In the genomic region with DNA sequence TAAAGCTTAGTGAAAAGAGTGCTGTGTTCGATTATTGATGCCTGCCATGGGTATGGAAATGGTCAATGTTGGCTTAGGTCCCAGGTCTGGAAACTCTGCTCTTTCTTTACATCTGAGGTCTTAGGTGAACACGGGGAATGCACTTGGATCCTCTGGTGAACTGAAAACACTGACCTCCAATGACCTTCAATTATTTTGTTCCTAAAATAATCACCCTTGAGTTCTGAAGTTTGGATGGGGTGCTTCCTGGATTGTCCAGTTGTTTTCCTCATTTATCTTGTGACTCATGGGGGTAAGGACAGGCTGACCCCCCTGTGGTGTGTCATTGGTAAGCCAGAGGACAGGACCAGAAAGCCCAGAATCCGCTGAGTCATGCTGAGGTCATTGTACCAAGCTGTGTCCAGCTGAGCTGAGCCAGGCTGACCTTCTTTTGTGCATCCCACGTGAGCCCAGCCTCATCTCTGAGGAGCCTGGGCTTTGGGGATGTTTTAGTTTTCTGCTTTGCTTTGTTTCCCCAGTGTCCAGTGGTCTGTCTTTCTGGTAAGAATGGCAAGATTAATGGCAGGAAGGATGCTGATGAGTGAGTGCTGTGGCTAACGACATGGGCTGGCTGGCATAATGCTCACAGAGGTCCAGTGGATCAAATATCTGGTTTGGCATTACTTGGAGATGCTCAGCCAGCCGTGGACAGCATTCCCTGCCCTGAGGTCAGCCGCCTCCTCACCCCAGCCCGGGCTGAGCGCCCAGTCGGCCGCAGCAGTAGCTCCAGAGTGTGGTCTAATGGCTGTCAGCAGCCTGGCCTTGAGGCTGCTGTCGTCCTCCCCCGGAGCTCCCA, we compare ENCODE assay signal across 8 cellular contexts. TPM values are rescaled to one million over a fixed set of nuclear protein-coding genes. Genes with fewer than 3 reads are reported as not detected.
DNase-seq lines count a peak whose midpoint lies in the region; ATAC-seq and TF ChIP-seq lines count a peak whose summit lies in the region.

No MANE protein-coding gene starts in this region.

- H3K36me3 ChIP-seq in thyroid gland (peaks cover 0 to 3% of the 10 kb centered on the region in 2 donors), prostate gland (no peaks in the 10 kb centered on the region)

- peaks cover 8% of the 10 kb centered on the region for H3K4me1 Mint-ChIP-seq in CD4-positive, alpha-beta T cell (ENCODE audit: low read depth)

- no peak for ATAC-seq in CD4-positive, alpha-beta T cell (ENCODE audit: poor library complexity)
- no peak for ATAC-seq in HG03196 (IDR thresholded peaks at IDR 0.05; ENCODE audit: unreplicated experiment)

- H3K36me3 Mint-ChIP-seq in CD4-positive, alpha-beta T cell (ENCODE audit: low read depth), result peaks cover 96% of the 10 kb centered on the region

- H3K9me3 ChIP-seq in thyroid gland (no peaks in the 10 kb centered on the region), prostate gland (no peaks in the 10 kb centered on the region)
- no peaks in the 10 kb centered on the region for H3K9me3 ChIP-seq in CD4-positive, alpha-beta T cell (ENCODE audit: control insufficient read depth, low read length)

- no peak overlapping the region for H3K4me3 Mint-ChIP-seq in CD4-positive, alpha-beta T cell

- no peak for TF ChIP-seq POLR2A in lower leg skin (IDR thresholded peaks at IDR 0.05)
- no peak for TF ChIP-seq POLR2A in thyroid gland (IDR thresholded peaks at IDR 0.05)
- no peak for TF ChIP-seq POLR2A in prostate gland (IDR thresholded peaks at IDR 0.05)

- H3K27me3 Mint-ChIP-seq in CD4-positive, alpha-beta T cell, result no peaks in the 10 kb centered on the region

- POLR2A ChIA-PET in CD4-positive, alpha-beta T cell (lab: Charles Lee), result no interaction called here

- no peak overlapping the region for H3K27ac Mint-ChIP-seq in CD4-positive, alpha-beta T cell

- WGBS in lower leg skin, 2 donors, result 56 to 63% methylated on average over 13 of the region's 13 CpGs
- WGBS in thyroid gland, 2 donors, result 68 to 72% methylated on average over 11 to 13 of the region's 13 CpGs
- 56% methylated on average over 13 of the region's 13 CpGs for WGBS in prostate gland

- H3K27me3 ChIP-seq in thyroid gland, result no peaks in the 10 kb centered on the region
- H3K27me3 ChIP-seq in CD4-positive, alpha-beta T cell (ENCODE audit: control insufficient read depth, insufficient read depth, low read length), result no peaks in the 10 kb centered on the region
- no peaks in the 10 kb centered on the region for H3K27me3 ChIP-seq in prostate gland (replicated peaks; ENCODE audit: insufficient read depth)

- TF ChIP-seq CTCF in AG09319 (IDR thresholded peaks at IDR 0.05; ENCODE audit: low read depth, low read length), result no peak
- no peak for TF ChIP-seq CTCF in lower leg skin (IDR thresholded peaks at IDR 0.05)
- TF ChIP-seq CTCF in thyroid gland (IDR thresholded peaks at IDR 0.05), result no peak
- TF ChIP-seq CTCF in CD4-positive, alpha-beta T cell (IDR thresholded peaks at IDR 0.05), result no peak
- no peak for TF ChIP-seq CTCF in prostate gland (IDR thresholded peaks at IDR 0.05)

- H3K9me3 Mint-ChIP-seq in CD4-positive, alpha-beta T cell, result no peaks in the 10 kb centered on the region

- no peak overlapping the region for H3K4me3 ChIP-seq in lower leg skin (ENCODE audit: low read depth, poor library complexity, severe bottlenecking)
- H3K4me3 ChIP-seq in thyroid gland (replicated peaks in 1 of 3), result no peak overlapping the region
- no peak overlapping the region for H3K4me3 ChIP-seq in prostate gland

- H3K27ac ChIP-seq in thyroid gland (peak overlapping the region; percentile 24 to 66 (median 56)), prostate gland (peak overlapping the region in 1 of 2 donors; percentile 24)
- H3K27ac ChIP-seq in CD4-positive, alpha-beta T cell (ENCODE audit: low read depth, low read length), result no peak overlapping the region

- intact Hi-C loops in lower leg skin (cut with DNase I; ENCODE audit: low total_unique reads), result no loop called here
- intact Hi-C loops in thyroid gland (cut with DNase I), result no loop called here
- intact Hi-C loops in CD4-positive, alpha-beta T cell (cut with DNase I, micrococcal nuclease), result no loop called here
- intact Hi-C loops in prostate gland (cut with DNase I), result loop anchor here (5.0 kb wide), 1 partner anchor 33 kb away; the partner anchor contains the start of gene AMPD3

- DNase-seq in AG09319 (ENCODE audit: extremely low read depth, low read depth) (peak; percentile 83), NCI-H2196 (lab: John Stamatoyannopoulos, UW; ENCODE audit: unreplicated experiment) (peak; percentile 69), dedifferentiated amniotic fluid mesenchymal stem cell (ENCODE audit: extremely low spot score) (peak; percentile 72), lower leg skin (ENCODE audit: low spot score in 2 of 2) (peak; percentile 78 to 87), thyroid gland (peak; percentile 78 to 79), prostate gland (ENCODE audit: low spot score) (no peak)
- no peak for DNase-seq in CD4-positive, alpha-beta T cell

- CTCF ChIA-PET in CD4-positive, alpha-beta T cell (lab: Charles Lee), result interaction anchor here (2.6 kb wide), 1 partner anchor 50 kb away, joined by 6 read pairs; the partner anchor contains the start of gene RNF141

- H3K4me1 ChIP-seq in thyroid gland (peaks cover 10 to 33% of the 10 kb centered on the region in 2 donors), prostate gland (replicated peaks) (no peaks in the 10 kb centered on the region)

RNA-seq across cellular contexts. Expression of gene AMPD3, which starts 35.6 kb away (rescaled TPM):
- total RNA-seq in lower leg skin (10 to 100 TPM; 30.2 to 43.3 (median 32.6) TPM), thyroid gland (10 to 100 TPM in 2 of 4 donors, 1 to 10 TPM in 2; 3.8 to 13.0 (median 7.6) TPM), prostate gland (10 to 100 TPM; 20.0 to 22.1 TPM)
- 10 to 100 TPM; 13.2 to 14.1 TPM for total RNA-seq in CD4-positive, alpha-beta T cell

RNA-seq across cellular contexts. Expression of gene RNF141, which starts 50.4 kb away (rescaled TPM):
- 10 to 100 TPM; 70.6 to 74.9 (median 74.2) TPM for total RNA-seq in lower leg skin
- 10 to 100 TPM; 32.4 to 45.3 (median 40.7) TPM for total RNA-seq in thyroid gland
- total RNA-seq in CD4-positive, alpha-beta T cell, result 10 to 100 TPM; 18.0 to 19.0 TPM
- total RNA-seq in prostate gland, result 10 to 100 TPM; 52.9 to 66.2 TPM

Comparison
In these comparisons a context has a peak if more than half of its experiments do, and no peak if none do; other contexts are left out.
1. DNase-seq: peak in AG09319 (single experiment), NCI-H2196 (single experiment), dedifferentiated amniotic fluid mesenchymal stem cell (single experiment), lower leg skin (2 of 2) and thyroid gland (2 of 2); none in CD4-positive, alpha-beta T cell (0 of 10) and prostate gland (single experiment).